Comparison of ENCODE assay signal across 10 cellular contexts in the genomic region with DNA sequence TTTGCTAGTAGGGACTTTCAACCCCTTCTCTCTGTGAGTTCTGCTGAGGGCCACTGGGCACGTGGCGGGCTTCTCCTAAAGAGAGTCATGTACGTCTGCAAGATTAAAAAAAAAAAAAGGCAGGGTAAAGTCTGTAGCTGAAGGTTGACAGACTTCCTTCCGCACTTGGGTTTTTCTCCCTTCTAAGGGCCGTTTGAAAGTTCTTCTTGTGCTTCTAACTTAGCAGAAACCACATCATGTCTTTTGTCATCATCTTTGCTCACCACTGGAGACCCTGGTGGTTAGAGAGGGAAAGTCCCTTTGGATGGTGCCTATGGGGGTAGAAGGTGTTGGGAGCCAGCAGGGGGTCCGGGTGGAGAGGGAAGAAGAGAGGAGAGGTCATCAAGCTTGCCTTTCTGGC. TPM values are rescaled to one million over a fixed set of nuclear protein-coding genes. Genes with fewer than 3 reads are reported as not detected.
DNase-seq lines count a peak whose midpoint lies in the region; ATAC-seq and TF ChIP-seq lines count a peak whose summit lies in the region.
"Had no signal": no experiment of that assay in that cellular context is flagged by ENCODE, and none has a peak within 500 bp of the region (broad histone marks: within the 10 kb centered on the region; RNA-seq: fewer than 3 reads in every experiment).

No MANE protein-coding gene starts in this region.

- in situ Hi-C loops in GM13976 (cut with MboI; ENCODE audit: low sequenced_read_pairs, unreplicated experiment): no loop called here

- H3K9me3 Mint-ChIP-seq in naive B cell: no peaks in the 10 kb centered on the region

- peaks cover 0 to 9% (median 5%) of the 10 kb centered on the region in 3 donors for H3K27me3 Mint-ChIP-seq in naive B cell

- H3K4me1 Mint-ChIP-seq in naive B cell: peaks cover 7 to 11% (median 7%) of the 10 kb centered on the region in 3 donors

- ATAC-seq in HG03175 (IDR thresholded peaks at IDR 0.05; ENCODE audit: unreplicated experiment) (peak; percentile 33), naive B cell (ENCODE audit: low read depth in 2 of 2) (peak; percentile 88 to 92), Right ventricle myocardium inferior (no peak)
- ATAC-seq: left colon had no signal

- DNase-seq in GM13976 (ENCODE audit: low spot score) (peak; percentile 42), naive B cell (peak; percentile 21), SHP77 treated with DMSO at 0.1 percent for 48 hours (lab: John Stamatoyannopoulos, UW) (no peak), Right ventricle myocardium inferior (ENCODE audit: missing footprints) (no peak), NCI-H2171 treated with DMSO at 0.1 percent for 48 hours (lab: John Stamatoyannopoulos, UW) (no peak), NCI-H187 (lab: John Stamatoyannopoulos, UW) (no peak)
- peak; percentile 62 for DNase-seq in activated CD4-positive, alpha-beta T cell treated with anti-CD3 and anti-CD28 coated beads, Interleukin-2, amount 50 U/mL, for 1 hour
- DNase-seq: left colon, SHP77 had no signal

- intact Hi-C loops in Right ventricle myocardium inferior (cut with DNase I): no loop called here

- peak overlapping the region in 2 of 8 donors; percentile 55 to 56 for H3K4me3 Mint-ChIP-seq in naive B cell

- TF ChIP-seq CTCF in GM13976 (IDR thresholded peaks at IDR 0.05; ENCODE audit: borderline replicate concordance, control extremely low read depth, extremely low read depth, insufficient read depth, missing control alignments): no peak

- H3K27ac Mint-ChIP-seq in naive B cell: peak overlapping the region in 4 of 6 donors; percentile 36 to 82 (median 48)

- H3K36me3 Mint-ChIP-seq in naive B cell: no peaks in the 10 kb centered on the region

RNA-seq across cellular contexts. Expression of gene PRDM1, which starts 31.4 kb away (rescaled TPM):
- 1 to 10 TPM in 3 of 6 donors, under 1 TPM in 2, not detected in 1; 0.62 to 4.2 (median 2.9) TPM for polyA plus RNA-seq in naive B cell (ENCODE audit: low read depth in 6 of 6)
- 0.87 TPM for total RNA-seq in Right ventricle myocardium inferior

Comparison
In these comparisons a context has a peak if more than half of its experiments do, and no peak if none do; other contexts are left out.
1. DNase-seq: peak in GM13976 (single experiment), activated CD4-positive, alpha-beta T cell treated with anti-CD3 and anti-CD28 coated beads, Interleukin-2, amount 50 U/mL, for 1 hour (single experiment) and naive B cell (single experiment); none in SHP77 treated with DMSO at 0.1 percent for 48 hours (single experiment), Right ventricle myocardium inferior (single experiment), NCI-H2171 treated with DMSO at 0.1 percent for 48 hours (single experiment) and NCI-H187 (0 of 2).